In the genomic region with DNA sequence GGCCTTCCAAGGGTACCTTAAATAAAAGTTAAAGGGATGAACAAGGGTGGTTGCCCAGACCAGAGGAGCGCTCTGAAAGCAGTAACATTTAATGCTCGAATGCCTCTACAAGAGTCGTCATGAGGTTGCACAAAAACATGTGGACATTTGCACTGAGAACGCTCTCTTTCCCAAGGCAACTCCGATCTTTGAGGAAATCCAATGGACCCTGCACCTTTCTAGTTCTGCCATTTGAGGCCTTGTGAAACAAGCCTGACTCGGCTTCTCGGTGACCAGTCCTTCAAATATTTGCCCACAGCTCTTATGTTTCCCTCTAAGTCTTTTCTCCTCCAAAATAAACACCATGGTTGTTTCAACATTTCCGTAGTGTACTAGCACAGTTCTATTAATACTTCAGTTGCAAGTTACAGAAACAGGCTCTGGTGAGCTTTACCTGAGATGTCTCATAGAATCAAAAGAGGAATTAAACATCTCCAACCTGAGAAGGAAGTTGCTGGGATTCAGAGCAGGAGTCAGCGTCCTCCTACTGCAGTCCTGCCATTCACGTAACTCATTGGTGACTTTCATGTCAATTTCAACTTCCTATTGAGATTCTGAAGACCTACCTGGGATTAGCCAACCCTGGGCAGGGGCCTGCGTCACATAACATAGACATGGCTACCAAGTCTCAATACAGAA, we compare ENCODE assay signal across 12 cellular contexts.
DNase-seq lines count a peak whose midpoint lies in the region; ATAC-seq and TF ChIP-seq lines count a peak whose summit lies in the region.
"Had no signal": no experiment of that assay in that cellular context is flagged by ENCODE, and none has a peak within 500 bp of the region (broad histone marks: within the 10 kb centered on the region; RNA-seq: fewer than 3 reads in every experiment).

No MANE protein-coding gene starts in this region.

- CTCF ChIA-PET in MCF 10A (lab: Yijun Ruan, JAX): interaction anchor here (0.5 to 24.6 kb wide), 21 partner anchors 7 to 453 kb away, joined by 3 to 468 read pairs (median 7); a partner anchor contains a TSS

- TF ChIP-seq CTCF in MCF 10A (IDR thresholded peaks at IDR 0.05; ENCODE audit: unreplicated experiment) (no peak), liver (IDR thresholded peaks at IDR 0.05; ENCODE audit: low read depth, low read length, missing input control) (no peak)

- ATAC-seq in left cardiac atrium (peak; percentile 48 to 49), Right ventricle myocardium inferior (no peak), GM18511 (IDR thresholded peaks at IDR 0.05; ENCODE audit: unreplicated experiment) (no peak), GM19397 (IDR thresholded peaks at IDR 0.05; ENCODE audit: unreplicated experiment) (no peak)
- ATAC-seq: natural killer cell had no signal

- H3K4me3 ChIP-seq in liver (ENCODE audit: low read depth in 1 of 3, low read length in 3 of 3): no peak overlapping the region
- H3K4me3 ChIP-seq: cardiac muscle cell had no signal

- H3K4me3 Mint-ChIP-seq in MCF 10A (ENCODE audit: unreplicated experiment): peak overlapping the region; percentile 21
- H3K4me3 Mint-ChIP-seq: CD4-positive, alpha-beta T cell; natural killer cell; T-helper 2 cell treated with Interferon-gamma antibody and Interleukin-4, amounts not matched to agents 5 μg/mL and 100 μg/mL, for 36 hours had no signal

- H3K27ac Mint-ChIP-seq in MCF 10A (ENCODE audit: low read depth, unreplicated experiment): peak overlapping the region; percentile 77
- H3K27ac Mint-ChIP-seq: CD4-positive, alpha-beta T cell; T-helper 2 cell treated with Interferon-gamma antibody and Interleukin-4, amounts not matched to agents 5 μg/mL and 100 μg/mL, for 36 hours had no signal

- POLR2A ChIA-PET in MCF 10A (lab: Yijun Ruan, JAX): interaction anchor here (1.0 to 3.4 kb wide), 6 partner anchors 12 to 428 kb away, joined by 3 to 16 read pairs (median 7); a partner anchor contains a TSS

- BruUV-seq in MCF 10A (replicated peaks; lab: Mats Ljungman, UMichigan): no TSS peak

- no peaks in the 10 kb centered on the region for H3K36me3 ChIP-seq in liver (ENCODE audit: control insufficient read depth in 4 of 4, insufficient read depth in 3 of 4, low read depth in 1 of 4, low read length in 3 of 4)
- H3K36me3 ChIP-seq: cardiac muscle cell had no signal

- H3K9ac ChIP-seq in liver (ENCODE audit: low read depth in 1 of 2, low read length in 2 of 2): no peak overlapping the region

- H3K9me3 Mint-ChIP-seq in MCF 10A (ENCODE audit: unreplicated experiment): no peaks in the 10 kb centered on the region
- H3K9me3 Mint-ChIP-seq: CD4-positive, alpha-beta T cell; natural killer cell; T-helper 2 cell treated with Interferon-gamma antibody and Interleukin-4, amounts not matched to agents 5 μg/mL and 100 μg/mL, for 36 hours had no signal

- peaks cover 8 to 48% (median 28%) of the 10 kb centered on the region in 4 donors for H3K4me1 ChIP-seq in liver (ENCODE audit: control insufficient read depth in 4 of 4, insufficient read depth in 4 of 4, low read length in 3 of 4)

- peaks cover 29% of the 10 kb centered on the region for H3K4me1 Mint-ChIP-seq in MCF 10A (ENCODE audit: insufficient read depth, unreplicated experiment)

- H3K27me3 ChIP-seq in liver (ENCODE audit: control insufficient read depth in 4 of 4, insufficient read depth in 4 of 4, low read length in 3 of 4): no peaks in the 10 kb centered on the region
- H3K27me3 ChIP-seq: cardiac muscle cell had no signal

- H3K27ac ChIP-seq in liver (ENCODE audit: low read depth in 1 of 2, low read length in 2 of 2): peak overlapping the region; percentile 88 to 91
- H3K27ac ChIP-seq: cardiac muscle cell had no signal

- DNase-seq in left cardiac atrium (no peak), Right ventricle myocardium inferior (ENCODE audit: missing footprints) (no peak), MCF 10A (ENCODE audit: unreplicated experiment) (peak; percentile 97), retina (no peak), DMS114 treated with DMSO at 0.1 percent for 48 hours (lab: John Stamatoyannopoulos, UW; ENCODE audit: unreplicated experiment) (no peak)
- DNase-seq: CD4-positive, alpha-beta T cell; natural killer cell had no signal

- no peaks in the 10 kb centered on the region for H3K27me3 Mint-ChIP-seq in MCF 10A (ENCODE audit: insufficient read depth, unreplicated experiment)

- intact Hi-C loops in left cardiac atrium (cut with DNase I): loop anchor here (5.0 to 10.0 kb wide), 3 partner anchors 35 to 517 kb away; no protein-coding TSS in a partner anchor
- intact Hi-C loops in Right ventricle myocardium inferior (cut with DNase I): loop anchor here (2.0 to 10.0 kb wide), 2 partner anchors 31 to 517 kb away; no protein-coding TSS in a partner anchor
- intact Hi-C loops in MCF 10A (cut with micrococcal nuclease): loop anchor here (1.0 kb wide), 1 partner anchor 51 kb away; no protein-coding TSS in a partner anchor

- WGBS in liver: 40% methylated on average over 11 of the region's 11 CpGs

- H3K9me3 ChIP-seq in liver (ENCODE audit: control insufficient read depth in 4 of 4, low read length in 3 of 4): no peaks in the 10 kb centered on the region

- peak; percentile 52 to 62 for TF ChIP-seq RAD21 in liver (IDR thresholded peaks at IDR 0.05)

- H3K36me3 Mint-ChIP-seq in MCF 10A (ENCODE audit: insufficient read depth, unreplicated experiment): no peaks in the 10 kb centered on the region
- H3K36me3 Mint-ChIP-seq: natural killer cell had no signal

TF ChIP-seq in liver, 16 proteins besides CTCF, POLR2A, EP300 and RAD21:
- TF ChIP-seq TAF1 (conservative IDR thresholded peaks at IDR 0.05): peak; percentile 64
- TF ChIP-seq FOXA2 (IDR thresholded peaks at IDR 0.05): peak; percentile 96
- peak; percentile 87 for TF ChIP-seq HNF4G (IDR thresholded peaks at IDR 0.05)
- TF ChIP-seq HNF4A (conservative IDR thresholded peaks at IDR 0.05): peak; percentile 92 to 96
- TF ChIP-seq, protein P1, sequence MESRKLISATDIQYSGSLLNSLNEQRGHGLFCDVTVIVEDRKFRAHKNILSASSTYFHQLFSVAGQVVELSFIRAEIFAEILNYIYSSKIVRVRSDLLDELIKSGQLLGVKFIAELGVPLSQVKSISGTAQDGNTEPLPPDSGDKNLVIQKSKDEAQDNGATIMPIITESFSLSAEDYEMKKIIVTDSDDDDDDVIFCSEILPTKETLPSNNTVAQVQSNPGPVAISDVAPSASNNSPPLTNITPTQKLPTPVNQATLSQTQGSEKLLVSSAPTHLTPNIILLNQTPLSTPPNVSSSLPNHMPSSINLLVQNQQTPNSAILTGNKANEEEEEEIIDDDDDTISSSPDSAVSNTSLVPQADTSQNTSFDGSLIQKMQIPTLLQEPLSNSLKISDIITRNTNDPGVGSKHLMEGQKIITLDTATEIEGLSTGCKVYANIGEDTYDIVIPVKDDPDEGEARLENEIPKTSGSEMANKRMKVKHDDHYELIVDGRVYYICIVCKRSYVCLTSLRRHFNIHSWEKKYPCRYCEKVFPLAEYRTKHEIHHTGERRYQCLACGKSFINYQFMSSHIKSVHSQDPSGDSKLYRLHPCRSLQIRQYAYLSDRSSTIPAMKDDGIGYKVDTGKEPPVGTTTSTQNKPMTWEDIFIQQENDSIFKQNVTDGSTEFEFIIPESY (IDR thresholded peaks at IDR 0.05): peak; percentile 79
- peak; percentile 86 to 92 for TF ChIP-seq RXRA (IDR thresholded peaks at IDR 0.05)
- TF ChIP-seq YY1 (IDR thresholded peaks at IDR 0.05): peak; percentile 91
- TF ChIP-seq, protein P2, sequence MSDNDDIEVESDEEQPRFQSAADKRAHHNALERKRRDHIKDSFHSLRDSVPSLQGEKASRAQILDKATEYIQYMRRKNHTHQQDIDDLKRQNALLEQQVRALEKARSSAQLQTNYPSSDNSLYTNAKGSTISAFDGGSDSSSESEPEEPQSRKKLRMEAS (IDR thresholded peaks at IDR 0.05): peak; percentile 94
- TF ChIP-seq, protein P3, sequence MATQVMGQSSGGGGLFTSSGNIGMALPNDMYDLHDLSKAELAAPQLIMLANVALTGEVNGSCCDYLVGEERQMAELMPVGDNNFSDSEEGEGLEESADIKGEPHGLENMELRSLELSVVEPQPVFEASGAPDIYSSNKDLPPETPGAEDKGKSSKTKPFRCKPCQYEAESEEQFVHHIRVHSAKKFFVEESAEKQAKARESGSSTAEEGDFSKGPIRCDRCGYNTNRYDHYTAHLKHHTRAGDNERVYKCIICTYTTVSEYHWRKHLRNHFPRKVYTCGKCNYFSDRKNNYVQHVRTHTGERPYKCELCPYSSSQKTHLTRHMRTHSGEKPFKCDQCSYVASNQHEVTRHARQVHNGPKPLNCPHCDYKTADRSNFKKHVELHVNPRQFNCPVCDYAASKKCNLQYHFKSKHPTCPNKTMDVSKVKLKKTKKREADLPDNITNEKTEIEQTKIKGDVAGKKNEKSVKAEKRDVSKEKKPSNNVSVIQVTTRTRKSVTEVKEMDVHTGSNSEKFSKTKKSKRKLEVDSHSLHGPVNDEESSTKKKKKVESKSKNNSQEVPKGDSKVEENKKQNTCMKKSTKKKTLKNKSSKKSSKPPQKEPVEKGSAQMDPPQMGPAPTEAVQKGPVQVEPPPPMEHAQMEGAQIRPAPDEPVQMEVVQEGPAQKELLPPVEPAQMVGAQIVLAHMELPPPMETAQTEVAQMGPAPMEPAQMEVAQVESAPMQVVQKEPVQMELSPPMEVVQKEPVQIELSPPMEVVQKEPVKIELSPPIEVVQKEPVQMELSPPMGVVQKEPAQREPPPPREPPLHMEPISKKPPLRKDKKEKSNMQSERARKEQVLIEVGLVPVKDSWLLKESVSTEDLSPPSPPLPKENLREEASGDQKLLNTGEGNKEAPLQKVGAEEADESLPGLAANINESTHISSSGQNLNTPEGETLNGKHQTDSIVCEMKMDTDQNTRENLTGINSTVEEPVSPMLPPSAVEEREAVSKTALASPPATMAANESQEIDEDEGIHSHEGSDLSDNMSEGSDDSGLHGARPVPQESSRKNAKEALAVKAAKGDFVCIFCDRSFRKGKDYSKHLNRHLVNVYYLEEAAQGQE (IDR thresholded peaks at IDR 0.05): peak; percentile 66
- TF ChIP-seq, protein P4, sequence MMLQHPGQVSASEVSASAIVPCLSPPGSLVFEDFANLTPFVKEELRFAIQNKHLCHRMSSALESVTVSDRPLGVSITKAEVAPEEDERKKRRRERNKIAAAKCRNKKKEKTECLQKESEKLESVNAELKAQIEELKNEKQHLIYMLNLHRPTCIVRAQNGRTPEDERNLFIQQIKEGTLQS (IDR thresholded peaks at IDR 0.05): no peak
- TF ChIP-seq JUND (IDR thresholded peaks at IDR 0.05): peak; percentile 94 to 97
- no peak for TF ChIP-seq NR2F2 (IDR thresholded peaks at IDR 0.05)
- peak; percentile 91 for TF ChIP-seq SP1 (IDR thresholded peaks at IDR 0.05)
- TF ChIP-seq FOXA1 (IDR thresholded peaks at IDR 0.05): peak; percentile 94
- peak in 1 of 2 donors; percentile 63 for TF ChIP-seq GABPA (IDR thresholded peaks at IDR 0.05 in 1 of 2, conservative IDR thresholded peaks at IDR 0.05 in 1 of 2)
- peak in 1 of 2 donors; percentile 78 for TF ChIP-seq EGR1 (IDR thresholded peaks at IDR 0.05; ENCODE audit: low read depth in 2 of 2)

Comparison
In these comparisons a context has a peak if more than half of its experiments do, and no peak if none do; other contexts are left out.
1. ATAC-seq: peak in left cardiac atrium (2 of 2); none in Right ventricle myocardium inferior (single experiment), GM18511 (single experiment) and GM19397 (single experiment).